1 cellular context compared by ENCODE assay signal in genomic region chr1:163197022-163197421, GRCh38.
TF ChIP-seq lines count a peak whose summit lies in the region.

No MANE protein-coding gene starts in this region.

TF ChIP-seq in IMR-90, 13 proteins besides CTCF, POLR2A, EP300 and RAD21 (continued from another document):
- no peak for TF ChIP-seq CEBPB (IDR thresholded peaks at IDR 0.05; ENCODE audit: low read depth, low read length)
- TF ChIP-seq USF2 (IDR thresholded peaks at IDR 0.05; ENCODE audit: low read depth, low read length) = no peak
- no peak for TF ChIP-seq MAZ (IDR thresholded peaks at IDR 0.05; ENCODE audit: borderline replicate concordance, low read depth, low read length)
- no peak for TF ChIP-seq SMC3 (IDR thresholded peaks at IDR 0.05; ENCODE audit: low read depth, low read length)
